In genomic region chr22:30312053-30312452, GRCh38 we compare ENCODE assay signal across 2 cellular contexts.
TF ChIP-seq lines count a peak whose summit lies in the region.

No MANE protein-coding gene starts in this region.

TF ChIP-seq in liver, 16 proteins besides CTCF, POLR2A, EP300 and RAD21:
- TF ChIP-seq HNF4G (IDR thresholded peaks at IDR 0.05) (no peak), NR2F2 (IDR thresholded peaks at IDR 0.05) (no peak), JUND (IDR thresholded peaks at IDR 0.05) (no peak), MAX (IDR thresholded peaks at IDR 0.05) (no peak), SP1 (IDR thresholded peaks at IDR 0.05) (no peak), HNF4A (conservative IDR thresholded peaks at IDR 0.05) (no peak), GABPA (IDR thresholded peaks at IDR 0.05 in 1 of 2, conservative IDR thresholded peaks at IDR 0.05 in 1 of 2) (no peak), ATF3 (IDR thresholded peaks at IDR 0.05) (no peak), TAF1 (conservative IDR thresholded peaks at IDR 0.05) (no peak), RXRA (IDR thresholded peaks at IDR 0.05) (no peak), FOXA1 (IDR thresholded peaks at IDR 0.05) (no peak), EGR1 (IDR thresholded peaks at IDR 0.05; ENCODE audit: low read depth in 2 of 2) (no peak), ZBTB33 (IDR thresholded peaks at IDR 0.05) (no peak), REST (IDR thresholded peaks at IDR 0.05) (no peak), YY1 (IDR thresholded peaks at IDR 0.05) (no peak), FOXA2 (IDR thresholded peaks at IDR 0.05) (no peak)

TF ChIP-seq in HepG2, 621 proteins besides CTCF, POLR2A, EP300 and RAD21:
- no peak for TF ChIP-seq MAFG (CRISPR knock-in tag; IDR thresholded peaks at IDR 0.05)
